29 cellular contexts compared by ENCODE assay signal in genomic region chr7:70721500-70721899, GRCh38.
"Had no signal": no experiment of that assay in that cellular context is flagged by ENCODE, and none has a peak within 500 bp of the region (broad histone marks: within the 10 kb centered on the region; RNA-seq: fewer than 3 reads in every experiment).

No MANE protein-coding gene starts in this region.

- H3K4me1 ChIP-seq: left ventricle myocardium inferior, spleen, transverse colon had no signal

- H3K27ac ChIP-seq: dorsolateral prefrontal cortex, epithelial cell of prostate, gastrocnemius medialis, heart left ventricle, hepatocyte, left ventricle myocardium inferior, ovary, psoas muscle, skin epidermis, spleen, suprapubic skin, transverse colon, upper lobe of right lung, vagina had no signal

- H2AFZ ChIP-seq: hepatocyte had no signal

- H3K4me2 ChIP-seq: hepatocyte had no signal

- H3K27ac Mint-ChIP-seq: endodermal cell; memory B cell; stimulated activated naive CD8-positive, alpha-beta T cell treated with anti-CD3 and anti-CD28 coated beads, Interleukin-15, amount 100 ng/mL, for 72 hours had no signal

- ATAC-seq: esophagus mucosa; gastrocnemius medialis; heart left ventricle; left cardiac atrium; psoas muscle; right cardiac atrium; stimulated activated naive CD8-positive, alpha-beta T cell treated with anti-CD3 and anti-CD28 coated beads, Interleukin-15, amount 100 ng/mL, for 72 hours; upper lobe of right lung had no signal

- H3K27me3 Mint-ChIP-seq: memory B cell had no signal

- H3K36me3 ChIP-seq: gastrocnemius medialis, heart left ventricle, left ventricle myocardium inferior, ovary, spleen, suprapubic skin, transverse colon, upper lobe of right lung, vagina had no signal

- H3K9me3 Mint-ChIP-seq: endodermal cell; memory B cell; nephron progenitor cell; stimulated activated naive CD8-positive, alpha-beta T cell treated with anti-CD3 and anti-CD28 coated beads, Interleukin-15, amount 100 ng/mL, for 72 hours had no signal

- H3K4me3 ChIP-seq: dorsolateral prefrontal cortex, gastrocnemius medialis, heart left ventricle, hepatocyte, left ventricle myocardium inferior, lung, ovary, psoas muscle, skin epidermis, spleen, suprapubic skin, transverse colon, upper lobe of right lung, vagina had no signal

- DNase-seq: cerebellar nuclear complex; dorsolateral prefrontal cortex; effector CD4-positive, alpha-beta T cell; endodermal cell; foreskin fibroblast; gastrocnemius medialis; heart left ventricle; left cardiac atrium; left ventricle myocardium inferior; nephron progenitor cell; occipital lobe; ovary; posterior cingulate gyrus; psoas muscle; right cardiac atrium; spleen; stimulated activated CD4-positive, alpha-beta T cell treated with anti-CD3 and anti-CD28 coated beads, Interleukin-4, amount 100 ng/mL, for 4 hours; stimulated activated naive CD4-positive, alpha-beta T cell; stimulated activated naive CD8-positive, alpha-beta T cell treated with anti-CD3 and anti-CD28 coated beads, Interleukin-15, amount 100 ng/mL, for 72 hours; transverse colon; upper lobe of right lung had no signal

- H3K9me3 ChIP-seq: gastrocnemius medialis, heart left ventricle, left ventricle myocardium inferior, ovary, psoas muscle, spleen, suprapubic skin, transverse colon, upper lobe of right lung, vagina had no signal

- H3K4me3 Mint-ChIP-seq: endodermal cell; memory B cell; nephron progenitor cell; stimulated activated naive CD8-positive, alpha-beta T cell treated with anti-CD3 and anti-CD28 coated beads, Interleukin-15, amount 100 ng/mL, for 72 hours had no signal

- H3K27me3 ChIP-seq: dorsolateral prefrontal cortex, gastrocnemius medialis, heart left ventricle, hepatocyte, ovary, spleen, suprapubic skin, transverse colon, upper lobe of right lung, vagina had no signal
